11 cellular contexts compared by ENCODE assay signal in the genomic region with DNA sequence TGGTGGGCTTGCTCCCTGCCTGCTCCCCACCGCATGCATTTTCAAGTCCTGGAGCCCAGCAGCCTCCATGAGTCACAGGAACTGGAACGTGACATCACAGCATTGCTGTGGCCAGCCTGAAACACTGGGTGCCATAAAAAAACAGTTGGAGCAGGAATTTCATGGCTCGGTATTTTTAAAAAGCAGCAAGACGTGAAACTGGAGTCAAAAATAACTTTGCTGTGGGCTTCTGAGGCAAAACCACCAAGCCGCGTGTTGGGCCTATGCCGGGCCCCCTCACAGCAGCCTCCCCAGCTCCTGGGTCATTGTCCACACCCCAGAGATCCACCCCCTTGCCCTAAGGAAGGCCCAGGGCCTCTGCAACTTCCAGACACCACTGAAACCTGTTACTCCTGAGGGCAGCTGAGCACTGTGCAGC. TPM values are rescaled to one million over a fixed set of nuclear protein-coding genes. Genes with fewer than 3 reads are reported as not detected.
A peak's percentile ranks its signal among the peaks of the same experiment; 100 is the strongest.
DNase-seq lines count a peak whose midpoint lies in the region; ATAC-seq and TF ChIP-seq lines count a peak whose summit lies in the region.
"Had no signal": no experiment of that assay in that cellular context is flagged by ENCODE, and none has a peak within 500 bp of the region (broad histone marks: within the 10 kb centered on the region; RNA-seq: fewer than 3 reads in every experiment).

No MANE protein-coding gene starts in this region.

- CTCF ChIA-PET in GM10248 (lab: Yijun Ruan, JAX) = interaction anchor here (1.0 kb wide), 1 partner anchor 33 kb away, joined by 3 read pairs; no protein-coding TSS in a partner anchor

- H3K4me3 ChIP-seq in dorsolateral prefrontal cortex = no peak overlapping the region
- H3K4me3 ChIP-seq: A549 had no signal

- intact Hi-C loops in dorsolateral prefrontal cortex (cut with DNase I) = no loop called here

- peak overlapping the region; percentile 11 to 93 (median 80) for H3K27ac ChIP-seq in dorsolateral prefrontal cortex
- H3K27ac ChIP-seq: A549 had no signal

- ATAC-seq in GM21367 (IDR thresholded peaks at IDR 0.05; ENCODE audit: unreplicated experiment) = no peak
- ATAC-seq in activated CD4-positive, CD25-positive, alpha-beta regulatory T cell treated with anti-CD3 and anti-CD28 coated beads, Interleukin-2, amount 50 U/mL, for 24 hours = no peak
- ATAC-seq: A549 had no signal

- no peaks in the 10 kb centered on the region for H3K27me3 ChIP-seq in dorsolateral prefrontal cortex

- POLR2A ChIA-PET in GM10248 (lab: Yijun Ruan, JAX) = no interaction called here

- DNase-seq in SIG-M5 treated with dmso at 0.1 percent for 504 hours (lab: John Stamatoyannopoulos, UW; ENCODE audit: unreplicated experiment) (peak; percentile 25), SIG-M5 (lab: John Stamatoyannopoulos, UW) (no peak), dorsolateral prefrontal cortex (peak in 4 of 10 donors; percentile 37 to 77 (median 63)), middle frontal gyrus (ENCODE audit: extremely low spot score, low spot score) (peak; percentile 55), putamen (ENCODE audit: low spot score) (no peak), GM10248 (ENCODE audit: extremely low spot score) (no peak)
- DNase-seq: activated CD4-positive, alpha-beta memory T cell treated with anti-CD3 and anti-CD28 coated beads for 36 hours; NCI-H1105 treated with DMSO at 0.1 percent for 48 hours had no signal

- TF ChIP-seq CTCF in dorsolateral prefrontal cortex (IDR thresholded peaks at IDR 0.05 in 54 of 56, conservative IDR thresholded peaks at IDR 0.05 in 2 of 56; ENCODE audit: low read depth in 1 of 56, partially characterized antibody in 56 of 56) = no peak
- no peak for TF ChIP-seq CTCF in GM10248 (IDR thresholded peaks at IDR 0.05; ENCODE audit: control extremely low read depth, extremely low read depth, low read depth, missing control alignments)

RNA-seq across cellular contexts. Expression of a gene that starts 33.8 kb away (rescaled TPM):
- 10 to 100 TPM; 29.0 to 90.9 (median 44.8) TPM for total RNA-seq in dorsolateral prefrontal cortex

Comparison
In these comparisons a context has a peak if more than half of its experiments do, and no peak if none do; other contexts are left out.
1. DNase-seq: peak in SIG-M5 treated with dmso at 0.1 percent for 504 hours (single experiment) and middle frontal gyrus (single experiment); none in SIG-M5 (single experiment), putamen (single experiment) and GM10248 (single experiment).